ENCODE assay signal across 1 cellular context in the genomic region with DNA sequence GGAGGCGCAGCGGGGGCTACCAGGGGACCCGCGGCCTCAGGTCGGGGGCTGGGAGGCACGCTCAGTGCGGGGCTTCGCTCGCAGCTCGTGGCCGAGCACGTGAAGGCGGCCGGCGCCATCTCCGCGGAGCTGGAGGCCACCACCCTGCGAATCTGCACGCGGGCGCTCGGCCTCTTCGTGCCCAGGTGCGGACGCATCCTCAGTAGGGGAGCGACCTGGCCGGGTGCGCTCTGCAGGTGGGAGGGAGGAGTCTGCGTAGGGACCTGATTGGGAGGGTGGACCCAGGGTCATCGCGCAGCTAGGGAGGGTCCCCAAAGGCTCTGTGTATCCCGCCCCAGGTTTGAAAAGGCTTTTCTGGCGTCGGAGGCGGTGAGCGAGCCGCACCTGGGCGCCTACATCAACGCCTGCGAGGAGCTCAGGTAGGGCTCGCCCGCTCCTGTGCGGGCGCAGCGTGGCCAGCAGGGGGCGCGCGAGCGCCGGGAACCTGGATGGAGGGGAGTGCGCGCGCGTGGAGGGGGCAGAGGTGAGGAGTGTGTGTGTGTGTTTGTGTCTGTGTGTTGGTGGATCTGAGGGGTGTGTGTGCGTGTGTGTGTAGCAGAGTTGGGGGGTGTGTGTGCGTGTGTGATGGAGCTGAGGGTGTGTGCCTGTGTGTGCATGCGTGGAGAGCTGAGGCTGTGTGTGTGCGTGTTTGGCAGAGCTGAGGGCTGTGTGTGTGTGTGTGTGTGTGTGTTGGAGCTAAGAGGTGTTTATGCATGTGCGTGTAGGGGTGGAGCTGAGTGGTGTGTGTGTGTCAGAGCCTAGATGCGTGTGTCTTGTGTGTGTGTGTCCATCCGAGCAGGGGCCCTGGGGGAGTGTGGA.
A peak's percentile ranks its signal among the peaks of the same experiment; 100 is the strongest.
TF ChIP-seq lines count a peak whose summit lies in the region.

No MANE protein-coding gene starts in this region.

TF ChIP-seq in HepG2, 621 proteins besides CTCF, POLR2A, EP300 and RAD21 (continued from another document and continues in another):
- TF ChIP-seq, protein P1, sequence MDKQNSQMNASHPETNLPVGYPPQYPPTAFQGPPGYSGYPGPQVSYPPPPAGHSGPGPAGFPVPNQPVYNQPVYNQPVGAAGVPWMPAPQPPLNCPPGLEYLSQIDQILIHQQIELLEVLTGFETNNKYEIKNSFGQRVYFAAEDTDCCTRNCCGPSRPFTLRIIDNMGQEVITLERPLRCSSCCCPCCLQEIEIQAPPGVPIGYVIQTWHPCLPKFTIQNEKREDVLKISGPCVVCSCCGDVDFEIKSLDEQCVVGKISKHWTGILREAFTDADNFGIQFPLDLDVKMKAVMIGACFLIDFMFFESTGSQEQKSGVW (CRISPR knock-in tag; IDR thresholded peaks at IDR 0.05; ENCODE audit: borderline replicate concordance): no peak
- TF ChIP-seq YEATS2 (CRISPR knock-in tag; IDR thresholded peaks at IDR 0.05; ENCODE audit: borderline replicate concordance) (no peak), ZNF446 (CRISPR knock-in tag; IDR thresholded peaks at IDR 0.05) (no peak), TSC22D2 (CRISPR knock-in tag; IDR thresholded peaks at IDR 0.05; ENCODE audit: borderline replicate concordance) (0 out of 2 replicates have a peak, but pooled peaks have one; percentile 36), ZSCAN9 (CRISPR knock-in tag; IDR thresholded peaks at IDR 0.05; ENCODE audit: borderline replicate concordance) (no peak), CEBPG (CRISPR knock-in tag; IDR thresholded peaks at IDR 0.05) (no peak), PPARG (CRISPR knock-in tag; conservative IDR thresholded peaks at IDR 0.05) (no peak), ZNF788 (CRISPR knock-in tag; IDR thresholded peaks at IDR 0.05; ENCODE audit: borderline replicate concordance) (peak; percentile 37; the same call in 1 of the 2 replicates), ZNF703 (CRISPR knock-in tag; IDR thresholded peaks at IDR 0.05; ENCODE audit: borderline replicate concordance) (no peak), ZNF547 (CRISPR knock-in tag; IDR thresholded peaks at IDR 0.05) (peak; percentile 27; the same call in 1 of the 2 replicates), SP2 (CRISPR knock-in tag; IDR thresholded peaks at IDR 0.05) (no peak), ZNF260 (CRISPR knock-in tag; IDR thresholded peaks at IDR 0.05; ENCODE audit: borderline replicate concordance, low read depth) (no peak), ZNF772 (CRISPR knock-in tag; IDR thresholded peaks at IDR 0.05) (no peak), GABPB1 (CRISPR knock-in tag; IDR thresholded peaks at IDR 0.05) (peak; percentile 53; the same call in 1 of the 2 replicates), RFX5 (IDR thresholded peaks at IDR 0.05; ENCODE audit: low read depth, low read length) (no peak), MED1 (CRISPR knock-in tag; IDR thresholded peaks at IDR 0.05) (no peak; the same call in 1 of the 2 replicates), MTA3 (CRISPR knock-in tag; IDR thresholded peaks at IDR 0.05) (no peak), ZNF24 (IDR thresholded peaks at IDR 0.05) (no peak), ZNF468 (CRISPR knock-in tag; IDR thresholded peaks at IDR 0.05) (no peak), ZFX (CRISPR knock-in tag; IDR thresholded peaks at IDR 0.05; ENCODE audit: low read depth) (0 out of 2 replicates have a peak, but pooled peaks have one; percentile 24), SCMH1 (CRISPR knock-in tag; IDR thresholded peaks at IDR 0.05; ENCODE audit: borderline replicate concordance) (no peak), ZNF709 (CRISPR knock-in tag; IDR thresholded peaks at IDR 0.05) (0 out of 2 replicates have a peak, but pooled peaks have one; percentile 27), JUND (CRISPR knock-in tag; IDR thresholded peaks at IDR 0.05) (peak; percentile 38; the same call in 1 of the 2 replicates), ZNF501 (CRISPR knock-in tag; IDR thresholded peaks at IDR 0.05) (peak; percentile 75), ZBTB38 (CRISPR knock-in tag; IDR thresholded peaks at IDR 0.05) (peak; percentile 11; the same call in 1 of the 2 replicates), TARDBP (CRISPR knock-in tag; IDR thresholded peaks at IDR 0.05) (peak; percentile 84), ZNF678 (CRISPR knock-in tag; IDR thresholded peaks at IDR 0.05) (no peak), HNRNPK (IDR thresholded peaks at IDR 0.05; ENCODE audit: low read depth, low read length, poor library complexity, severe bottlenecking) (peak; percentile 82), PTBP1 (IDR thresholded peaks at IDR 0.05; ENCODE audit: low read depth, low read length, poor library complexity, severe bottlenecking) (no peak), REPIN1 (CRISPR knock-in tag; IDR thresholded peaks at IDR 0.05; ENCODE audit: borderline replicate concordance, low read depth) (peak; percentile 61; the same call in 1 of the 2 replicates), RXRB (CRISPR knock-in tag; IDR thresholded peaks at IDR 0.05; ENCODE audit: borderline replicate concordance) (peak; percentile 31; the same call in 1 of the 2 replicates), ZNF432 (CRISPR knock-in tag; IDR thresholded peaks at IDR 0.05; ENCODE audit: borderline replicate concordance) (no peak), ZNF780A (CRISPR knock-in tag; IDR thresholded peaks at IDR 0.05) (peak; percentile 79; the same call in 1 of the 2 replicates), SP1 (IDR thresholded peaks at IDR 0.05) (0 out of 2 replicates have a peak, but pooled peaks have one; percentile 32), SP1 (CRISPR knock-in tag; IDR thresholded peaks at IDR 0.05) (no peak), PLRG1 (conservative IDR thresholded peaks at IDR 0.05) (no peak), ATF1 (CRISPR knock-in tag; IDR thresholded peaks at IDR 0.05) (no peak), TMF1 (CRISPR knock-in tag; IDR thresholded peaks at IDR 0.05; ENCODE audit: low read depth) (no peak), ZNF331 (CRISPR knock-in tag; IDR thresholded peaks at IDR 0.05) (peak; percentile 63), HOXA7 (CRISPR knock-in tag; IDR thresholded peaks at IDR 0.05) (peak; percentile 78; the same call in 1 of the 2 replicates), KDM2A (CRISPR knock-in tag; IDR thresholded peaks at IDR 0.05; ENCODE audit: borderline replicate concordance, low read depth) (peak; percentile 70), MEIS2 (CRISPR knock-in tag; IDR thresholded peaks at IDR 0.05) (no peak), HDAC1 (CRISPR knock-in tag; IDR thresholded peaks at IDR 0.05) (no peak), SMAD1 (CRISPR knock-in tag; IDR thresholded peaks at IDR 0.05; ENCODE audit: borderline replicate concordance, low read depth) (no peak), ZNF160 (CRISPR knock-in tag; IDR thresholded peaks at IDR 0.05) (0 out of 2 replicates have a peak, but pooled peaks have one; percentile 75), ZNF430 (CRISPR knock-in tag; IDR thresholded peaks at IDR 0.05) (0 out of 2 replicates have a peak, but pooled peaks have one; percentile 49), ZNF253 (CRISPR knock-in tag; IDR thresholded peaks at IDR 0.05; ENCODE audit: borderline replicate concordance) (no peak), PHB2 (IDR thresholded peaks at IDR 0.05; ENCODE audit: partially characterized antibody) (no peak)
- TF ChIP-seq, protein P2, sequence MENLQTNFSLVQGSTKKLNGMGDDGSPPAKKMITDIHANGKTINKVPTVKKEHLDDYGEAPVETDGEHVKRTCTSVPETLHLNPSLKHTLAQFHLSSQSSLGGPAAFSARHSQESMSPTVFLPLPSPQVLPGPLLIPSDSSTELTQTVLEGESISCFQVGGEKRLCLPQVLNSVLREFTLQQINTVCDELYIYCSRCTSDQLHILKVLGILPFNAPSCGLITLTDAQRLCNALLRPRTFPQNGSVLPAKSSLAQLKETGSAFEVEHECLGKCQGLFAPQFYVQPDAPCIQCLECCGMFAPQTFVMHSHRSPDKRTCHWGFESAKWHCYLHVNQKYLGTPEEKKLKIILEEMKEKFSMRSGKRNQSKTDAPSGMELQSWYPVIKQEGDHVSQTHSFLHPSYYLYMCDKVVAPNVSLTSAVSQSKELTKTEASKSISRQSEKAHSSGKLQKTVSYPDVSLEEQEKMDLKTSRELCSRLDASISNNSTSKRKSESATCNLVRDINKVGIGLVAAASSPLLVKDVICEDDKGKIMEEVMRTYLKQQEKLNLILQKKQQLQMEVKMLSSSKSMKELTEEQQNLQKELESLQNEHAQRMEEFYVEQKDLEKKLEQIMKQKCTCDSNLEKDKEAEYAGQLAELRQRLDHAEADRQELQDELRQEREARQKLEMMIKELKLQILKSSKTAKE (CRISPR knock-in tag; IDR thresholded peaks at IDR 0.05; ENCODE audit: borderline replicate concordance): 0 out of 2 replicates have a peak, but pooled peaks have one; percentile 6
- TF ChIP-seq, protein P3, sequence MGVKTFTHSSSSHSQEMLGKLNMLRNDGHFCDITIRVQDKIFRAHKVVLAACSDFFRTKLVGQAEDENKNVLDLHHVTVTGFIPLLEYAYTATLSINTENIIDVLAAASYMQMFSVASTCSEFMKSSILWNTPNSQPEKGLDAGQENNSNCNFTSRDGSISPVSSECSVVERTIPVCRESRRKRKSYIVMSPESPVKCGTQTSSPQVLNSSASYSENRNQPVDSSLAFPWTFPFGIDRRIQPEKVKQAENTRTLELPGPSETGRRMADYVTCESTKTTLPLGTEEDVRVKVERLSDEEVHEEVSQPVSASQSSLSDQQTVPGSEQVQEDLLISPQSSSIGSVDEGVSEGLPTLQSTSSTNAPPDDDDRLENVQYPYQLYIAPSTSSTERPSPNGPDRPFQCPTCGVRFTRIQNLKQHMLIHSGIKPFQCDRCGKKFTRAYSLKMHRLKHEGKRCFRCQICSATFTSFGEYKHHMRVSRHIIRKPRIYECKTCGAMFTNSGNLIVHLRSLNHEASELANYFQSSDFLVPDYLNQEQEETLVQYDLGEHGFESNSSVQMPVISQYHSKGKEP (CRISPR knock-in tag; IDR thresholded peaks at IDR 0.05): no peak
- TF ChIP-seq, protein P4, sequence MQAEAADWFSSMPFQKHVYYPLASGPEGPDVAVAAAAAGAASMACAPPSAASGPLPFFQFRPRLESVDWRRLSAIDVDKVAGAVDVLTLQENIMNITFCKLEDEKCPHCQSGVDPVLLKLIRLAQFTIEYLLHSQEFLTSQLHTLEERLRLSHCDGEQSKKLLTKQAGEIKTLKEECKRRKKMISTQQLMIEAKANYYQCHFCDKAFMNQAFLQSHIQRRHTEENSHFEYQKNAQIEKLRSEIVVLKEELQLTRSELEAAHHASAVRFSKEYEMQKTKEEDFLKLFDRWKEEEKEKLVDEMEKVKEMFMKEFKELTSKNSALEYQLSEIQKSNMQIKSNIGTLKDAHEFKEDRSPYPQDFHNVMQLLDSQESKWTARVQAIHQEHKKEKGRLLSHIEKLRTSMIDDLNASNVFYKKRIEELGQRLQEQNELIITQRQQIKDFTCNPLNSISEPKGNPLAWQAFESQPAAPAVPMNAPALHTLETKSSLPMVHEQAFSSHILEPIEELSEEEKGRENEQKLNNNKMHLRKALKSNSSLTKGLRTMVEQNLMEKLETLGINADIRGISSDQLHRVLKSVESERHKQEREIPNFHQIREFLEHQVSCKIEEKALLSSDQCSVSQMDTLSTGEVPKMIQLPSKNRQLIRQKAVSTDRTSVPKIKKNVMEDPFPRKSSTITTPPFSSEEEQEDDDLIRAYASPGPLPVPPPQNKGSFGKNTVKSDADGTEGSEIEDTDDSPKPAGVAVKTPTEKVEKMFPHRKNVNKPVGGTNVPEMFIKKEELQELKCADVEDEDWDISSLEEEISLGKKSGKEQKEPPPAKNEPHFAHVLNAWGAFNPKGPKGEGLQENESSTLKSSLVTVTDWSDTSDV (CRISPR knock-in tag; IDR thresholded peaks at IDR 0.05): 0 out of 2 replicates have a peak, but pooled peaks have one; percentile 39
- TF ChIP-seq, protein P5, sequence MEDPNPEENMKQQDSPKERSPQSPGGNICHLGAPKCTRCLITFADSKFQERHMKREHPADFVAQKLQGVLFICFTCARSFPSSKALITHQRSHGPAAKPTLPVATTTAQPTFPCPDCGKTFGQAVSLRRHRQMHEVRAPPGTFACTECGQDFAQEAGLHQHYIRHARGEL (CRISPR knock-in tag; IDR thresholded peaks at IDR 0.05): no peak
- TF ChIP-seq, protein P6, sequence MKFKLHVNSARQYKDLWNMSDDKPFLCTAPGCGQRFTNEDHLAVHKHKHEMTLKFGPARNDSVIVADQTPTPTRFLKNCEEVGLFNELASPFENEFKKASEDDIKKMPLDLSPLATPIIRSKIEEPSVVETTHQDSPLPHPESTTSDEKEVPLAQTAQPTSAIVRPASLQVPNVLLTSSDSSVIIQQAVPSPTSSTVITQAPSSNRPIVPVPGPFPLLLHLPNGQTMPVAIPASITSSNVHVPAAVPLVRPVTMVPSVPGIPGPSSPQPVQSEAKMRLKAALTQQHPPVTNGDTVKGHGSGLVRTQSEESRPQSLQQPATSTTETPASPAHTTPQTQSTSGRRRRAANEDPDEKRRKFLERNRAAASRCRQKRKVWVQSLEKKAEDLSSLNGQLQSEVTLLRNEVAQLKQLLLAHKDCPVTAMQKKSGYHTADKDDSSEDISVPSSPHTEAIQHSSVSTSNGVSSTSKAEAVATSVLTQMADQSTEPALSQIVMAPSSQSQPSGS (CRISPR knock-in tag; IDR thresholded peaks at IDR 0.05): no peak
- TF ChIP-seq, protein P7, sequence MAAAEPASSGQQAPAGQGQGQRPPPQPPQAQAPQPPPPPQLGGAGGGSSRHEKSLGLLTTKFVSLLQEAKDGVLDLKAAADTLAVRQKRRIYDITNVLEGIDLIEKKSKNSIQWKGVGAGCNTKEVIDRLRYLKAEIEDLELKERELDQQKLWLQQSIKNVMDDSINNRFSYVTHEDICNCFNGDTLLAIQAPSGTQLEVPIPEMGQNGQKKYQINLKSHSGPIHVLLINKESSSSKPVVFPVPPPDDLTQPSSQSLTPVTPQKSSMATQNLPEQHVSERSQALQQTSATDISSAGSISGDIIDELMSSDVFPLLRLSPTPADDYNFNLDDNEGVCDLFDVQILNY (CRISPR knock-in tag; conservative IDR thresholded peaks at IDR 0.05): no peak
